ENCODE assay signal across 7 cellular contexts in genomic region chr6:2209226-2209809, GRCh38.
DNase-seq lines count a peak whose midpoint lies in the region; ATAC-seq and TF ChIP-seq lines count a peak whose summit lies in the region.

No MANE protein-coding gene starts in this region.

- ATAC-seq in GM21723 (IDR thresholded peaks at IDR 0.05; ENCODE audit: unreplicated experiment) = peak; percentile 81

- DNase-seq in GM10266 (ENCODE audit: extremely low spot score) (peak; percentile 55), NCI-H1105 treated with DMSO at 0.1 percent for 48 hours (lab: John Stamatoyannopoulos, UW) (peak; percentile 85), germinal center (ENCODE audit: low spot score) (peak; percentile 40), hippocampal formation (lab: John Stamatoyannopoulos, UW) (no peak)
- peak; percentile 17 for DNase-seq in activated CD4-positive, alpha-beta T cell treated with anti-CD3 and anti-CD28 coated beads, Interleukin-2, amount 50 U/mL, for 1 hour
- peak; percentile 20 for DNase-seq in stimulated activated CD4-positive, alpha-beta T cell treated with anti-CD3 and anti-CD28 coated beads, Interleukin-4, amount 100 ng/mL, for 1 hour

- peak; percentile 79 for TF ChIP-seq CTCF in GM10266 (IDR thresholded peaks at IDR 0.05; ENCODE audit: control insufficient read depth, insufficient read depth, low read depth, missing control alignments)

Comparison
In these comparisons a context has a peak if more than half of its experiments do, and no peak if none do; other contexts are left out.
1. DNase-seq: peak in GM10266 (single experiment), NCI-H1105 treated with DMSO at 0.1 percent for 48 hours (single experiment), activated CD4-positive, alpha-beta T cell treated with anti-CD3 and anti-CD28 coated beads, Interleukin-2, amount 50 U/mL, for 1 hour (single experiment), germinal center (single experiment) and stimulated activated CD4-positive, alpha-beta T cell treated with anti-CD3 and anti-CD28 coated beads, Interleukin-4, amount 100 ng/mL, for 1 hour (single experiment); none in hippocampal formation (0 of 2).